In the genomic region with DNA sequence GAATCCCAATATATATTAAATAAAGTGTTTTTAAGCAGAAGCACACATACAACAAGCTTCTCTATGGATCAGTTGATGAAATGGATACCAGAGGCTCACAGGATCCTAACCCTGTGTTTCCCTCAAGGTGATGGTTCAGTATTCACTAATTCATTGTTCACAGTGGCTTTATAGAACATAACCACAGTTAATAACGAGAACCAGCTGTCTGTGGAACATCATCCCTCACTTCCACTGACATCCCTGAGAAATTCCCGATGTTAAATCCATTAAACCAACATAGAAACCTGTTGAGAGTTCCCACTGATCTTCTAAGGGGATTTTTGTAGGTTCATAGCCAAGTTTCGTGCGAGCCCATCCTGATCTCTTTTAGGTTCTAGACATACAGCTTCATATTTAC, we compare ENCODE assay signal across 38 cellular contexts. TPM values are rescaled to one million over a fixed set of nuclear protein-coding genes. Genes with fewer than 3 reads are reported as not detected.
"Had no signal": no experiment of that assay in that cellular context is flagged by ENCODE, and none has a peak within 500 bp of the region (broad histone marks: within the 10 kb centered on the region; RNA-seq: fewer than 3 reads in every experiment).

No MANE protein-coding gene starts in this region.

- H3K36me3 ChIP-seq: adrenal gland, brain microvascular endothelial cell, breast epithelium had no signal

- H3K9me3 ChIP-seq: adrenal gland, body of pancreas, breast epithelium had no signal

- H3K27ac Mint-ChIP-seq: activated B cell treated with CpG ODN at 0.5 μM for 24 hours; activated CD4-positive, alpha-beta memory T cell treated with anti-CD3 and anti-CD28 coated beads for 36 hours; activated CD4-positive, alpha-beta T cell treated with anti-CD3 and anti-CD28 coated beads, Interleukin-2, amount 10 ng/mL, durations not matched to agents 24 days and 14 days; activated CD8-positive, alpha-beta T cell treated with anti-CD3 and anti-CD28 coated beads for 36 hours; activated naive CD4-positive, alpha-beta T cell treated with anti-CD3 and anti-CD28 coated beads for 36 hours; activated naive CD8-positive, alpha-beta T cell treated with anti-CD3 and anti-CD28 coated beads for 36 hours; activated T-cell treated with anti-CD3 and anti-CD28 coated beads, Interleukin-2, amount 50 U/mL, for 72 hours; activated T-helper 1 cell treated with anti-CD3 and anti-CD28 coated beads, Interleukin-12 subunit alpha, Interleukin-12 subunit beta, Interleukin-2, Interleukin-4 antibody, amounts not matched to agents 30 ng/mL and 10 ng/mL and 1 ng/mL, durations not matched to agents 14 hours and 24 hours and 36 hours; activated T-helper 17 cell treated with anti-CD3 and anti-CD28 coated beads, Interleukin-2, amount 50 U/mL, for 72 hours; T-helper 1 cell treated with Interleukin-12 subunit alpha and Interleukin-12 subunit beta and Interleukin-4 antibody, amounts not matched to agents 30 μg/mL and 1 μg/mL, for 36 hours; T-helper 2 cell treated with Interferon-gamma antibody and Interleukin-4, amounts not matched to agents 5 μg/mL and 100 μg/mL, for 36 hours had no signal

- H3K27me3 ChIP-seq: adrenal gland, body of pancreas, brain microvascular endothelial cell, breast epithelium had no signal

- ATAC-seq: activated CD8-positive, alpha-beta T cell treated with anti-CD3 and anti-CD28 coated beads for 36 hours; activated naive CD4-positive, alpha-beta T cell treated with anti-CD3 and anti-CD28 coated beads, Interleukin-2, amount 50 U/mL, for 72 hours; activated T-cell treated with anti-CD3 and anti-CD28 coated beads, Interleukin-2, amount 50 U/mL, for 4 hours; activated T-cell treated with anti-CD3 and anti-CD28 coated beads, Interleukin-2, amount 50 U/mL, for 72 hours; activated T-helper 17 cell treated with anti-CD3 and anti-CD28 coated beads, Interleukin-2, amount 50 U/mL, for 72 hours; body of pancreas had no signal

- H3K27ac ChIP-seq: adrenal gland, body of pancreas, brain microvascular endothelial cell, breast epithelium, VCaP had no signal

- H3K4me3 ChIP-seq: adrenal gland, body of pancreas, breast epithelium had no signal

- H3K4me3 Mint-ChIP-seq: activated B cell treated with CpG ODN at 0.5 μM for 24 hours; activated CD4-positive, alpha-beta memory T cell treated with anti-CD3 and anti-CD28 coated beads for 36 hours; activated CD4-positive, alpha-beta T cell treated with anti-CD3 and anti-CD28 coated beads, Interleukin-2, amount 10 ng/mL, durations not matched to agents 24 days and 14 days; activated CD8-positive, alpha-beta T cell treated with anti-CD3 and anti-CD28 coated beads for 36 hours; activated naive CD4-positive, alpha-beta T cell treated with anti-CD3 and anti-CD28 coated beads for 36 hours; activated naive CD8-positive, alpha-beta T cell treated with anti-CD3 and anti-CD28 coated beads for 36 hours; activated T-cell treated with anti-CD3 and anti-CD28 coated beads, Interleukin-2, amount 50 U/mL, for 4 hours; activated T-cell treated with anti-CD3 and anti-CD28 coated beads, Interleukin-2, amount 50 U/mL, for 72 hours; activated T-helper 1 cell treated with anti-CD3 and anti-CD28 coated beads, Interleukin-12 subunit alpha, Interleukin-12 subunit beta, Interleukin-2, Interleukin-4 antibody, amounts not matched to agents 30 ng/mL and 10 ng/mL and 1 ng/mL, durations not matched to agents 14 hours and 24 hours and 36 hours; activated T-helper 17 cell treated with anti-CD3 and anti-CD28 coated beads, Interleukin-2, amount 50 U/mL, for 72 hours; T-helper 1 cell treated with Interleukin-12 subunit alpha and Interleukin-12 subunit beta and Interleukin-4 antibody, amounts not matched to agents 30 μg/mL and 1 μg/mL, for 36 hours; T-helper 2 cell treated with Interferon-gamma antibody and Interleukin-4, amounts not matched to agents 5 μg/mL and 100 μg/mL, for 36 hours had no signal

- H3K27me3 Mint-ChIP-seq: activated B cell treated with CpG ODN at 0.5 μM for 24 hours; activated CD4-positive, alpha-beta memory T cell treated with anti-CD3 and anti-CD28 coated beads for 36 hours had no signal

- DNase-seq: activated B cell treated with CpG ODN at 0.5 μM for 24 hours; activated CD4-positive, alpha-beta memory T cell treated with anti-CD3 and anti-CD28 coated beads for 36 hours; activated CD4-positive, alpha-beta T cell treated with anti-CD3 and anti-CD28 coated beads for 4 hours; activated CD4-positive, alpha-beta T cell treated with anti-CD3 and anti-CD28 coated beads, Interleukin-2, amount 10 ng/mL, durations not matched to agents 24 days and 14 days; activated CD4-positive, alpha-beta T cell treated with anti-CD3 and anti-CD28 coated beads, Interleukin-2, amount 50 U/mL, for 1 hour; activated CD4-positive, alpha-beta T cell treated with anti-CD3 and anti-CD28 coated beads, Interleukin-2, amount 50 U/mL, for 4 hours; activated CD4-positive, CD25-positive, alpha-beta regulatory T cell treated with anti-CD3 and anti-CD28 coated beads, Interleukin-2, amount 50 U/mL, for 72 hours; activated CD8-positive, alpha-beta memory T cell treated with anti-CD3 and anti-CD28 coated beads, Interleukin-2, amount 50 U/mL, for 4 hours; activated CD8-positive, alpha-beta T cell treated with anti-CD3 and anti-CD28 coated beads for 36 hours; activated effector memory CD4-positive, alpha-beta T cell treated with anti-CD3 and anti-CD28 coated beads, Interleukin-2, amount 50 U/mL, for 16 hours; activated gamma-delta T cell treated with Interleukin-2 at 50 U/mL for 16 hours; activated naive CD4-positive, alpha-beta T cell; activated naive CD4-positive, alpha-beta T cell treated with anti-CD3 and anti-CD28 coated beads for 36 hours; activated naive CD4-positive, alpha-beta T cell treated with anti-CD3 and anti-CD28 coated beads, Interleukin-2, amount 50 U/mL, for 16 hours; activated naive CD8-positive, alpha-beta T cell treated with anti-CD3 and anti-CD28 coated beads for 36 hours; activated T-cell treated with anti-CD3 and anti-CD28 coated beads for 4 hours; activated T-cell treated with anti-CD3 and anti-CD28 coated beads, Interleukin-2, amount 50 U/mL, for 1 hour; activated T-cell treated with anti-CD3 and anti-CD28 coated beads, Interleukin-2, amount 50 U/mL, for 4 hours; activated T-cell treated with anti-CD3 and anti-CD28 coated beads, Interleukin-2, amount 50 U/mL, for 72 hours; adrenal gland; amniotic stem cell; aorta; body of pancreas; brain microvascular endothelial cell; central memory CD4-positive, alpha-beta T cell; T-helper 2 cell; T-helper 9 cell had no signal

- H3K4me1 Mint-ChIP-seq: activated B cell treated with CpG ODN at 0.5 μM for 24 hours; activated CD4-positive, alpha-beta T cell treated with anti-CD3 and anti-CD28 coated beads, Interleukin-2, amount 10 ng/mL, durations not matched to agents 24 days and 14 days; activated naive CD8-positive, alpha-beta T cell treated with anti-CD3 and anti-CD28 coated beads for 36 hours; activated T-helper 17 cell treated with anti-CD3 and anti-CD28 coated beads, Interleukin-2, amount 50 U/mL, for 72 hours had no signal

- H3K36me3 Mint-ChIP-seq: activated CD4-positive, alpha-beta memory T cell treated with anti-CD3 and anti-CD28 coated beads for 36 hours; activated naive CD4-positive, alpha-beta T cell treated with anti-CD3 and anti-CD28 coated beads, Interleukin-2, amount 50 U/mL, for 72 hours; activated naive CD8-positive, alpha-beta T cell treated with anti-CD3 and anti-CD28 coated beads for 36 hours had no signal

- H3K9me3 Mint-ChIP-seq: activated CD4-positive, alpha-beta memory T cell treated with anti-CD3 and anti-CD28 coated beads for 36 hours; activated CD4-positive, alpha-beta T cell treated with anti-CD3 and anti-CD28 coated beads, Interleukin-2, amount 10 ng/mL, durations not matched to agents 24 days and 14 days; activated CD8-positive, alpha-beta T cell treated with anti-CD3 and anti-CD28 coated beads for 36 hours; activated naive CD4-positive, alpha-beta T cell treated with anti-CD3 and anti-CD28 coated beads for 36 hours; activated naive CD4-positive, alpha-beta T cell treated with anti-CD3 and anti-CD28 coated beads, Interleukin-2, amount 50 U/mL, for 72 hours; activated naive CD8-positive, alpha-beta T cell treated with anti-CD3 and anti-CD28 coated beads for 36 hours; activated T-cell treated with anti-CD3 and anti-CD28 coated beads, Interleukin-2, amount 50 U/mL, for 4 hours; activated T-cell treated with anti-CD3 and anti-CD28 coated beads, Interleukin-2, amount 50 U/mL, for 72 hours; activated T-helper 1 cell treated with anti-CD3 and anti-CD28 coated beads, Interleukin-12 subunit alpha, Interleukin-12 subunit beta, Interleukin-2, Interleukin-4 antibody, amounts not matched to agents 30 ng/mL and 10 ng/mL and 1 ng/mL, durations not matched to agents 14 hours and 24 hours and 36 hours; activated T-helper 17 cell treated with anti-CD3 and anti-CD28 coated beads, Interleukin-2, amount 50 U/mL, for 72 hours; T-helper 1 cell treated with Interleukin-12 subunit alpha and Interleukin-12 subunit beta and Interleukin-4 antibody, amounts not matched to agents 30 μg/mL and 1 μg/mL, for 36 hours; T-helper 2 cell treated with Interferon-gamma antibody and Interleukin-4, amounts not matched to agents 5 μg/mL and 100 μg/mL, for 36 hours had no signal

- H3K4me1 ChIP-seq: adrenal gland, body of pancreas, breast epithelium had no signal

RNA-seq across cellular contexts. Expression of gene CCDC195, which starts 29.0 kb away (rescaled TPM):
- total RNA-seq: activated B cell treated with CpG ODN at 0.5 μM for 24 hours; activated CD4-positive, alpha-beta memory T cell treated with anti-CD3 and anti-CD28 coated beads for 36 hours; activated CD4-positive, alpha-beta T cell treated with anti-CD3 and anti-CD28 coated beads, Interleukin-2, amount 10 ng/mL, durations not matched to agents 24 days and 14 days; activated CD8-positive, alpha-beta memory T cell treated with anti-CD3 and anti-CD28 coated beads for 36 hours; activated CD8-positive, alpha-beta T cell treated with anti-CD3 and anti-CD28 coated beads for 36 hours; activated naive CD4-positive, alpha-beta T cell treated with anti-CD3 and anti-CD28 coated beads for 36 hours; activated naive CD4-positive, alpha-beta T cell treated with anti-CD3 and anti-CD28 coated beads, Interleukin-2, amount 50 U/mL, for 72 hours; activated naive CD8-positive, alpha-beta T cell treated with anti-CD3 and anti-CD28 coated beads for 36 hours; activated T-cell treated with anti-CD3 and anti-CD28 coated beads, Interleukin-2, amount 50 U/mL, for 4 hours; activated T-cell treated with anti-CD3 and anti-CD28 coated beads, Interleukin-2, amount 50 U/mL, for 72 hours; activated T-helper 1 cell treated with anti-CD3 and anti-CD28 coated beads, Interleukin-12 subunit alpha, Interleukin-12 subunit beta, Interleukin-2, Interleukin-4 antibody, amounts not matched to agents 30 ng/mL and 10 ng/mL and 1 ng/mL, durations not matched to agents 14 hours and 24 hours and 36 hours; activated T-helper 17 cell treated with anti-CD3 and anti-CD28 coated beads, Interleukin-2, amount 50 U/mL, for 72 hours; adrenal gland; aorta; astrocyte; body of pancreas; breast epithelium; cardiac septum; cerebellum had no signal
- polyA plus RNA-seq: adrenal gland, aorta had no signal
